17 cellular contexts compared by ENCODE assay signal in the genomic region with DNA sequence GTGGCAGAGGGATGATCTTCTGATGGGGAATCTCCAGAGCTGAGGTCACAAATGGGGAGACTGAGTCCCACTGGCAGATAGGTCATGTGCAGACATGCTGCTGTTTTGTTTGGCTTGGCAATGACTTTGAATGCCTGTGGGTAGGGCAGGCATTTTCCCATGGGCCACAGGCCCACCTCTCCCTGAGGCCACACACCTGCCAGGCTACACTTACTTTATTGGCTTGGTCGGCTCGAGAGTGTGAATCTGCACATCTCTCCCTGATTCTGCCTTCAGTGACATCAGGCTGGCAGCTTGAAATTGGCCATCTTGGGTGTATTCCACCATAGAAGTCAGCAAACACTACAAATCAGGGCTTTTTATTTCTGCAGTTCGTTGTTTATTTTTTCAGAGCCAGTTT.
DNase-seq lines count a peak whose midpoint lies in the region; ATAC-seq and TF ChIP-seq lines count a peak whose summit lies in the region.
"Had no signal": no experiment of that assay in that cellular context is flagged by ENCODE, and none has a peak within 500 bp of the region (broad histone marks: within the 10 kb centered on the region; RNA-seq: fewer than 3 reads in every experiment).

No MANE protein-coding gene starts in this region.

- no CpG with 5 or more reads among the region's 3 CpGs for WGBS in trophoblast cell (ENCODE audit: extremely low coverage, insufficient coverage, insufficient read length)

- ATAC-seq in HG03039 (IDR thresholded peaks at IDR 0.05; ENCODE audit: unreplicated experiment) = no peak
- ATAC-seq: A549; CD8-positive, alpha-beta T cell; GM23338; HepG2 had no signal

- peaks cover 4% of the 10 kb centered on the region for H3K9me3 ChIP-seq in trophoblast cell (ENCODE audit: insufficient read depth, low read depth, low read length)
- H3K9me3 ChIP-seq: A549, BE2C had no signal

- H3K9me3 Mint-ChIP-seq in chondrocyte (ENCODE audit: low read depth) = no peaks in the 10 kb centered on the region
- H3K9me3 Mint-ChIP-seq: CD14-positive monocyte; CD8-positive, alpha-beta T cell; GM23338; H9 had no signal

- no peak overlapping the region for H3K23ac ChIP-seq in trophoblast cell (ENCODE audit: low read length)

- H3K4me3 ChIP-seq in trophoblast cell (ENCODE audit: low read depth, low read length) = no peak overlapping the region
- H3K4me3 ChIP-seq: A549, GM23338 had no signal

- no peak overlapping the region for H4K12ac ChIP-seq in trophoblast cell (ENCODE audit: low read depth, low read length)

- peak; percentile 41 for DNase-seq in LoVo (ENCODE audit: low spot score)
- peak; percentile 34 for DNase-seq in chondrocyte (ENCODE audit: low spot score)
- no peak for DNase-seq in trophoblast cell
- DNase-seq in NCI-H1694 treated with DMSO at 0.1 percent for 48 hours (lab: John Stamatoyannopoulos, UW) = no peak
- no peak for DNase-seq in C1 segment of cervical spinal cord (lab: John Stamatoyannopoulos, UW)
- DNase-seq: BE2C; CD8-positive, alpha-beta T cell; COR-L47; DMS153; DND-41; GDM1; H9 had no signal

- peaks cover 20% of the 10 kb centered on the region for H3K27me3 Mint-ChIP-seq in chondrocyte (ENCODE audit: low read depth)

- no peak overlapping the region for H3K27ac ChIP-seq in trophoblast cell (ENCODE audit: low read depth, low read length)
- H3K27ac ChIP-seq: A549 had no signal

- no peak overlapping the region for H2AFZ ChIP-seq in trophoblast cell (ENCODE audit: insufficient read depth, low read length, poor library complexity)
- H2AFZ ChIP-seq: GM23338 had no signal

- H3K27ac Mint-ChIP-seq in chondrocyte (ENCODE audit: unreplicated experiment) = no peak overlapping the region
- H3K27ac Mint-ChIP-seq: CD14-positive monocyte; CD8-positive, alpha-beta T cell; GM23338; H9 had no signal

- H4K8ac ChIP-seq in trophoblast cell (ENCODE audit: low read depth, low read length) = no peak overlapping the region

- no peaks in the 10 kb centered on the region for H3K27me3 ChIP-seq in trophoblast cell (ENCODE audit: insufficient read depth, low read length)
- H3K27me3 ChIP-seq: BE2C had no signal

- H3K4ac ChIP-seq in trophoblast cell (ENCODE audit: low read depth, low read length) = no peak overlapping the region

- no peak overlapping the region for H3K4me3 Mint-ChIP-seq in chondrocyte (ENCODE audit: unreplicated experiment)
- H3K4me3 Mint-ChIP-seq: CD14-positive monocyte; CD8-positive, alpha-beta T cell; GM23338; H9 had no signal

- H4K91ac ChIP-seq in trophoblast cell (ENCODE audit: low read depth, low read length) = no peak overlapping the region

- no peaks in the 10 kb centered on the region for H3K36me3 Mint-ChIP-seq in chondrocyte (ENCODE audit: low read depth)
- H3K36me3 Mint-ChIP-seq: CD14-positive monocyte; CD8-positive, alpha-beta T cell had no signal

- H2BK120ac ChIP-seq in trophoblast cell (ENCODE audit: insufficient read depth, low read length, poor library complexity) = no peak overlapping the region

- H3K36me3 ChIP-seq in trophoblast cell (ENCODE audit: control insufficient read depth in 1 of 2, insufficient read depth in 2 of 2, low read length in 2 of 2) = no peaks in the 10 kb centered on the region
- H3K36me3 ChIP-seq: BE2C had no signal

- H3K4me2 ChIP-seq in trophoblast cell (ENCODE audit: low read length) = no peak overlapping the region
- H3K4me2 ChIP-seq: A549, GM23338 had no signal

- no peaks in the 10 kb centered on the region for H3K79me2 ChIP-seq in trophoblast cell (ENCODE audit: control insufficient read depth, insufficient read depth, low read length, poor library complexity)

- H3K18ac ChIP-seq in trophoblast cell (ENCODE audit: low read length) = no peak overlapping the region

- H3K79me1 ChIP-seq in trophoblast cell (ENCODE audit: low read length) = no peaks in the 10 kb centered on the region

- H3K9ac ChIP-seq in trophoblast cell (ENCODE audit: low read length) = peak overlapping the region; percentile 24

- H3K14ac ChIP-seq in trophoblast cell (ENCODE audit: low read length) = no peak overlapping the region

- H3K4me1 ChIP-seq in trophoblast cell (ENCODE audit: control insufficient read depth in 1 of 2, insufficient read depth in 2 of 2, low read length in 2 of 2) = no peaks in the 10 kb centered on the region
- H3K4me1 ChIP-seq: A549, BE2C had no signal

- peaks cover 7% of the 10 kb centered on the region for H3K4me1 Mint-ChIP-seq in chondrocyte (ENCODE audit: low read depth)
- H3K4me1 Mint-ChIP-seq: CD14-positive monocyte had no signal

- TF ChIP-seq CTCF in chondrocyte (IDR thresholded peaks at IDR 0.05) = no peak

- no peak overlapping the region for H2BK12ac ChIP-seq in trophoblast cell (ENCODE audit: low read length)

- no peak overlapping the region for H2BK5ac ChIP-seq in trophoblast cell (ENCODE audit: low read depth, low read length, poor library complexity)

- H2AK5ac ChIP-seq in trophoblast cell (ENCODE audit: low read length) = no peak overlapping the region

Comparison
In these comparisons a context has a peak if more than half of its experiments do, and no peak if none do; other contexts are left out.
1. DNase-seq: peak in LoVo (single experiment) and chondrocyte (single experiment); none in trophoblast cell (0 of 2), NCI-H1694 treated with DMSO at 0.1 percent for 48 hours (single experiment) and C1 segment of cervical spinal cord (0 of 14).